Comparison of ENCODE assay signal across 8 cellular contexts in the genomic region with DNA sequence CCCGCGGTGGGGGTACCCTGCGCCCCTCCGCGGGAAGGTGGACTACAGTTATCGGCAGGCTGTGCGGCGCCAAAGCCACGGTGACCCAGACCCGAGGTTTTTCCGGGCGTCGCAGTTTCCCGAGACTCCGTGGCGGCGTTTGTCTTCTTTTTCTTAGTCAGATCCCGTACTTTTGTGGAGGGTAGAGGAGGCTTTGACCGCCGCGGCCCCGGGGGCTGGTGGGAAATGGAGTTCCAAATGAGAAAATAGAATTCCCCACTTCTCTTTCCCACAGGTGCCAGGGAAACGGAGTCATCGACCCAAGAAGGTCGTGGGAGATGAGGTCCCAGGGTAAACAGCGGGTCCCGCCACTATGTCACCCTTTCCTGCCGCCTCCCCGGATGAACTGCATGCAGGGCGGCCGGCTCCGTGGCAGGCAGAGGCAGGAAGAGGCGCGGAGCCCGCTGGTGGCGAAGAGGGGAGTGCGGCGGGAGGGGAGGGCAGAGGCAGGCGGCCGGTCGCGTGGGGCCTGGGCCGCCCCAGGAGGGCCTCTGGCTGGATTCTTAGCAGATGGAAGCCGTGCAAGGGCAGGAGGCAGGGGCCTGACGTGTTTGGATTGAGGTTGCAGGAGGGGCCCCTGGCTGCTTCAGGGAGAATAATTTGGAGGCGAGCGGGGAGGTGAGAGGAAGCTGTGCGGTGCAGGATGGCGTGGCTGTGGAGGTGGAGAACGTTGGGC. TPM values are rescaled to one million over a fixed set of nuclear protein-coding genes. Genes with fewer than 3 reads are reported as not detected.
DNase-seq lines count a peak whose midpoint lies in the region; ATAC-seq and TF ChIP-seq lines count a peak whose summit lies in the region.

No MANE protein-coding gene starts in this region.

- intact Hi-C loops in activated CD4-positive, alpha-beta memory T cell treated with anti-CD3 and anti-CD28 coated beads for 36 hours (cut with micrococcal nuclease): loop anchor here (1.0 to 5.0 kb wide), 2 partner anchors 104 to 127 kb away; a partner anchor contains a TSS
- intact Hi-C loops in testis (cut with DNase I; ENCODE audit: low total_unique reads): no loop called here

- peak overlapping the region; percentile 63 to 72 for H3K9ac ChIP-seq in mucosa of rectum (ENCODE audit: low read depth in 1 of 2, low read length in 2 of 2)

- H3K4me3 ChIP-seq in mucosa of rectum (ENCODE audit: low read length in 2 of 2): peak overlapping the region; percentile 59 to 71
- H3K4me3 ChIP-seq in testis: peak overlapping the region; percentile 49 to 59

- H3K27me3 Mint-ChIP-seq in activated CD4-positive, alpha-beta memory T cell treated with anti-CD3 and anti-CD28 coated beads for 36 hours: no peaks in the 10 kb centered on the region

- no peak for TF ChIP-seq POLR2A in testis (IDR thresholded peaks at IDR 0.05)

- WGBS in testis, 2 donors: 18 to 27% methylated on average over 39 to 50 of the region's 50 CpGs

- CTCF ChIA-PET in activated CD4-positive, alpha-beta memory T cell treated with anti-CD3 and anti-CD28 coated beads for 36 hours (lab: Charles Lee): interaction anchor here (0.7 to 3.6 kb wide), 4 partner anchors 10 to 128 kb away, joined by 3 to 30 read pairs (median 6); a partner anchor contains a TSS

- H3K9me3 Mint-ChIP-seq in activated CD4-positive, alpha-beta memory T cell treated with anti-CD3 and anti-CD28 coated beads for 36 hours: no peaks in the 10 kb centered on the region

- H3K36me3 ChIP-seq in mucosa of rectum (ENCODE audit: control insufficient read depth in 2 of 2, insufficient read depth in 2 of 2, low read length in 2 of 2) (peaks cover 17% of the 10 kb centered on the region in 2 donors), testis (ENCODE audit: low read depth, missing control alignments) (no peaks in the 10 kb centered on the region)

- POLR2A ChIA-PET in activated CD4-positive, alpha-beta memory T cell treated with anti-CD3 and anti-CD28 coated beads for 36 hours (lab: Charles Lee): interaction anchor here (0.9 to 1.1 kb wide), 2 partner anchors 10 to 13 kb away, joined by 3 read pairs; no protein-coding TSS in a partner anchor

- peak overlapping the region; percentile 28 to 56 for H3K27ac ChIP-seq in mucosa of rectum (ENCODE audit: low read depth in 2 of 2, low read length in 2 of 2)
- H3K27ac ChIP-seq in testis: peak overlapping the region; percentile 71 to 85

- H3K9me3 ChIP-seq in mucosa of rectum (ENCODE audit: control insufficient read depth in 2 of 2, low read length in 2 of 2) (no peaks in the 10 kb centered on the region), testis (no peaks in the 10 kb centered on the region)

- peaks cover 4% of the 10 kb centered on the region for H3K36me3 Mint-ChIP-seq in activated CD4-positive, alpha-beta memory T cell treated with anti-CD3 and anti-CD28 coated beads for 36 hours

- peak overlapping the region; percentile 73 for H3K4me3 Mint-ChIP-seq in activated CD4-positive, alpha-beta memory T cell treated with anti-CD3 and anti-CD28 coated beads for 36 hours

- H3K4me1 ChIP-seq in mucosa of rectum (ENCODE audit: control insufficient read depth in 2 of 2, insufficient read depth in 2 of 2, low read length in 2 of 2) (peaks cover 4 to 6% of the 10 kb centered on the region in 2 donors), testis (no peaks in the 10 kb centered on the region)

- peak overlapping the region; percentile 70 for H3K27ac Mint-ChIP-seq in activated CD4-positive, alpha-beta memory T cell treated with anti-CD3 and anti-CD28 coated beads for 36 hours

- H3K27me3 ChIP-seq in mucosa of rectum (ENCODE audit: control insufficient read depth in 2 of 2, insufficient read depth in 2 of 2, low read length in 2 of 2) (no peaks in the 10 kb centered on the region), testis (no peaks in the 10 kb centered on the region)

- TF ChIP-seq CTCF in testis (IDR thresholded peaks at IDR 0.05): no peak

- no peak for ATAC-seq in HG02852 (IDR thresholded peaks at IDR 0.05; ENCODE audit: unreplicated experiment)
- ATAC-seq in HG03460 (IDR thresholded peaks at IDR 0.05; ENCODE audit: unreplicated experiment): no peak

- DNase-seq in GM03348 (ENCODE audit: low spot score): peak; percentile 57
- DNase-seq in activated CD4-positive, alpha-beta memory T cell treated with anti-CD3 and anti-CD28 coated beads for 36 hours: peak; percentile 69
- DNase-seq in effector CD8-positive, alpha-beta T cell (lab: John Stamatoyannopoulos, UW): peak; percentile 38
- DNase-seq in testis: peak; percentile 55
- DNase-seq in DMS153 treated with DMSO at 0.1 percent for 48 hours (lab: John Stamatoyannopoulos, UW; ENCODE audit: unreplicated experiment): no peak

- H3K4me1 Mint-ChIP-seq in activated CD4-positive, alpha-beta memory T cell treated with anti-CD3 and anti-CD28 coated beads for 36 hours (ENCODE audit: low read depth): peaks cover 14% of the 10 kb centered on the region

RNA-seq across cellular contexts. Expression of a gene that starts 11.5 kb away (rescaled TPM):
- 10 to 100 TPM; 31.5 to 33.6 TPM for total RNA-seq in activated CD4-positive, alpha-beta memory T cell treated with anti-CD3 and anti-CD28 coated beads for 36 hours
- total RNA-seq in testis: 100 to 1,000 TPM in 1 of 2 donors, 10 to 100 TPM in 1; 92.7 to 123 TPM
- 132 TPM for polyA plus RNA-seq in testis (ENCODE audit: insufficient read depth, low read depth, low replicate concordance)

RNA-seq across cellular contexts. Expression of a gene that starts 25.3 kb away (rescaled TPM):
- total RNA-seq in activated CD4-positive, alpha-beta memory T cell treated with anti-CD3 and anti-CD28 coated beads for 36 hours: 1 to 10 TPM; 1.2 TPM
- total RNA-seq in testis: 1 to 10 TPM; 1.6 to 2.2 TPM
- 0.66 TPM for polyA plus RNA-seq in testis (ENCODE audit: insufficient read depth, low read depth, low replicate concordance)

RNA-seq across cellular contexts. Expression of a gene that starts 31.0 kb away (rescaled TPM):
- 1 to 10 TPM; 3.6 to 3.8 TPM for total RNA-seq in activated CD4-positive, alpha-beta memory T cell treated with anti-CD3 and anti-CD28 coated beads for 36 hours
- total RNA-seq in testis: 1 to 10 TPM in 1 of 2 donors, under 1 TPM in 1; 0.62 to 1.7 TPM
- polyA plus RNA-seq in testis (ENCODE audit: insufficient read depth, low read depth, low replicate concordance): 0.96 TPM

RNA-seq across cellular contexts. Expression of a gene that starts 34.9 kb away (rescaled TPM):
- 10 to 100 TPM; 38.8 to 45.3 TPM for total RNA-seq in activated CD4-positive, alpha-beta memory T cell treated with anti-CD3 and anti-CD28 coated beads for 36 hours
- total RNA-seq in testis: 10 to 100 TPM; 32.8 to 35.2 TPM
- 17.8 TPM for polyA plus RNA-seq in testis (ENCODE audit: insufficient read depth, low read depth, low replicate concordance)
